In the genomic region with DNA sequence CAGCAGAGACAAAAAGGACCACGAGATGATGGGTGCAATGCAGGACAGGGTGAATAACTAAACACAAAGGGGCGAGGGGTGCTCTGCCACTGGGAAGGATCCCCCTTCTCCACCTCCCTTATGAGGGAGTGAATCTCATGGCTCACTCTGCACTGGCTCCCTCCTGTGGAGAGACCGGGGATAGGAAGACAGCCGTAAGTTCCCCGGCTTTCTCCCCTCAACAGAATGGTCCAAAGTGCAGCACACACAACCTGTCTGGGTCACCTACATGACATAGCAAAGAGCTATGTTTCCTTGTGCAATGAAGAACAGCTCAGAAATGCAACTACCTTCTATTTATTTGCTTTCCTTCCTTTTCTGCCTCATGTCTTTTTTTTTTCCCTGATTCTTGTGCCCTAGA, we compare ENCODE assay signal across 9 cellular contexts. TPM values are rescaled to one million over a fixed set of nuclear protein-coding genes. Genes with fewer than 3 reads are reported as not detected.
A peak's percentile ranks its signal among the peaks of the same experiment; 100 is the strongest.
DNase-seq lines count a peak whose midpoint lies in the region; ATAC-seq and TF ChIP-seq lines count a peak whose summit lies in the region.
"Had no signal": no experiment of that assay in that cellular context is flagged by ENCODE, and none has a peak within 500 bp of the region (broad histone marks: within the 10 kb centered on the region; RNA-seq: fewer than 3 reads in every experiment).

No MANE protein-coding gene starts in this region.

- H4K5ac ChIP-seq in mesendoderm (ENCODE audit: low read length), result no peak overlapping the region

- H3K56ac ChIP-seq in mesendoderm (ENCODE audit: low read length), result no peak overlapping the region

- H3K9ac ChIP-seq in mesendoderm (ENCODE audit: low read length), result no peak overlapping the region
- H3K9ac ChIP-seq: parathyroid adenoma had no signal

- no peak overlapping the region for H3K27ac ChIP-seq in ascending aorta
- H3K27ac ChIP-seq in mesendoderm (ENCODE audit: low read depth, low read length), result no peak overlapping the region
- H3K27ac ChIP-seq: parathyroid adenoma had no signal

- intact Hi-C loops in ascending aorta (cut with DNase I), result no loop called here

- no peak overlapping the region for H2BK5ac ChIP-seq in mesendoderm (ENCODE audit: low read length)

- H2AK5ac ChIP-seq in mesendoderm (ENCODE audit: low read length), result no peak overlapping the region

- H3K27me3 ChIP-seq in ascending aorta (no peaks in the 10 kb centered on the region), mesendoderm (ENCODE audit: insufficient read depth, low read length, poor library complexity) (no peaks in the 10 kb centered on the region)

- no peak overlapping the region for H4K8ac ChIP-seq in mesendoderm (ENCODE audit: low read depth, low read length)

- no peaks in the 10 kb centered on the region for H3K79me2 ChIP-seq in mesendoderm (ENCODE audit: control insufficient read depth, insufficient read depth, low read length)
- H3K79me2 ChIP-seq: parathyroid adenoma had no signal

- no peak overlapping the region for H2BK15ac ChIP-seq in mesendoderm (replicated peaks; ENCODE audit: low read depth)

- peak; percentile 28 for DNase-seq in EL
- peak; percentile 3 for DNase-seq in Jurkat, Clone E6-1 (ENCODE audit: low read depth, low spot score)
- peak in 1 of 2 donors; percentile 43 for DNase-seq in ascending aorta (ENCODE audit: low spot score in 2 of 2)
- peak; percentile 48 for DNase-seq in mesendoderm
- no peak for DNase-seq in G401 (ENCODE audit: low spot score)

- no peak overlapping the region for H3K4me3 ChIP-seq in Jurkat, Clone E6-1 (ENCODE audit: low read length)
- H3K4me3 ChIP-seq in ascending aorta (no peak overlapping the region), mesendoderm (ENCODE audit: low read length) (no peak overlapping the region)

- no peak overlapping the region for H3K4ac ChIP-seq in mesendoderm (ENCODE audit: low read depth, low read length)

- H3K18ac ChIP-seq in mesendoderm (ENCODE audit: low read length), result no peak overlapping the region

- no peaks in the 10 kb centered on the region for H3K9me3 ChIP-seq in ascending aorta

- H3K79me1 ChIP-seq in mesendoderm (ENCODE audit: low read length), result no peaks in the 10 kb centered on the region

- no CpG with 5 or more reads among the region's 5 CpGs for WGBS in mesendoderm (ENCODE audit: extremely low coverage, insufficient coverage, low lambda C conversion rate)

- in situ Hi-C loops in G401 (cut with HindIII; ENCODE audit: low sequenced_read_pairs), result no loop called here

- no peak overlapping the region for H2BK120ac ChIP-seq in mesendoderm (ENCODE audit: low read depth, low read length)

- TF ChIP-seq CTCF in ascending aorta (IDR thresholded peaks at IDR 0.05), result peak in 2 of 3 experiments; percentile 12

- H3K23ac ChIP-seq in mesendoderm (ENCODE audit: low read length), result no peak overlapping the region

- H3K4me1 ChIP-seq in ascending aorta (no peaks in the 10 kb centered on the region), mesendoderm (ENCODE audit: control insufficient read depth, low read depth, low read length) (peaks cover 7% of the 10 kb centered on the region)
- H3K4me1 ChIP-seq: parathyroid adenoma had no signal

- H3K36me3 ChIP-seq in ascending aorta (no peaks in the 10 kb centered on the region), mesendoderm (ENCODE audit: control insufficient read depth, insufficient read depth, low read length) (no peaks in the 10 kb centered on the region)

- ATAC-seq in GM19351 (IDR thresholded peaks at IDR 0.05; ENCODE audit: unreplicated experiment) (no peak), GM18909 (IDR thresholded peaks at IDR 0.05; ENCODE audit: poor library complexity, unreplicated experiment) (no peak), GM19452 (IDR thresholded peaks at IDR 0.05; ENCODE audit: unreplicated experiment) (no peak)

- H3K4me2 ChIP-seq in mesendoderm (ENCODE audit: low read length), result no peak overlapping the region

RNA-seq across cellular contexts. Expression of gene ACSBG1, which starts 7.8 kb away (rescaled TPM):
- not detected for polyA plus RNA-seq in Jurkat, Clone E6-1 (2012; ENCODE audit: insufficient read depth, insufficient read length)
- total RNA-seq in ascending aorta, result not detected
- polyA plus RNA-seq in mesendoderm (2013, experiment 1 of 2), result 1.6 TPM
- polyA plus RNA-seq in mesendoderm (2013, experiment 2 of 2), result 1.5 TPM
- total RNA-seq in G401 (2014; rRNA removed; shearing (Covaris generic)), result 9.9 and 17.3 TPM in 2 replicates

RNA-seq across cellular contexts. Expression of gene DNAJA4, which starts 22.2 kb away (rescaled TPM):
- 0.38 TPM for polyA plus RNA-seq in Jurkat, Clone E6-1 (2012; ENCODE audit: insufficient read depth, insufficient read length)
- total RNA-seq in ascending aorta, result 3.5 TPM
- polyA plus RNA-seq in mesendoderm (2013, experiment 1 of 2), result 1.1 TPM
- polyA plus RNA-seq in mesendoderm (2013, experiment 2 of 2), result 1.2 TPM
- total RNA-seq in G401 (2014; rRNA removed; shearing (Covaris generic)), result not detected in 2 replicates

RNA-seq across cellular contexts. Expression of gene SKIC8, which starts 57.3 kb away (rescaled TPM):
- polyA plus RNA-seq in Jurkat, Clone E6-1 (2012; ENCODE audit: insufficient read depth, insufficient read length), result 138 TPM
- 19.9 TPM for total RNA-seq in ascending aorta
- polyA plus RNA-seq in mesendoderm (2013, experiment 1 of 2), result 38.2 TPM
- polyA plus RNA-seq in mesendoderm (2013, experiment 2 of 2), result 37.3 TPM
- total RNA-seq in G401 (2014; rRNA removed; shearing (Covaris generic)), result 484 and 486 TPM in 2 replicates

Comparison
In these comparisons a context has a peak if more than half of its experiments do, and no peak if none do; other contexts are left out.
1. RNA of gene ACSBG1, which starts 7.8 kb away (total RNA-seq): 9.9 to 17.3 TPM in G401; not detected in ascending aorta (single experiment); every median in the first group is over 10 times any median in the second.
2. RNA of gene SKIC8, which starts 57.3 kb away (total RNA-seq): 484 to 486 TPM in G401; 19.9 TPM in ascending aorta (single experiment); every median in the first group is over 10 times any median in the second.